21 cellular contexts compared by ENCODE assay signal in genomic region chr2:9982248-9982647, GRCh38. TPM values are rescaled to one million over a fixed set of nuclear protein-coding genes. Genes with fewer than 3 reads are reported as not detected.
DNase-seq lines count a peak whose midpoint lies in the region; ATAC-seq and TF ChIP-seq lines count a peak whose summit lies in the region.
"Had no signal": no experiment of that assay in that cellular context is flagged by ENCODE, and none has a peak within 500 bp of the region (broad histone marks: within the 10 kb centered on the region; RNA-seq: fewer than 3 reads in every experiment).

No MANE protein-coding gene starts in this region.

- H3K4me1 ChIP-seq in right atrium auricular region (peaks cover 0 to 26% of the 10 kb centered on the region in 2 donors), right cardiac atrium (ENCODE audit: control insufficient read depth, insufficient read depth, low read length) (no peaks in the 10 kb centered on the region), HAP-1 (no peaks in the 10 kb centered on the region)

- TF ChIP-seq CTCF in right atrium auricular region (IDR thresholded peaks at IDR 0.05) (no peak), cardiac fibroblast (IDR thresholded peaks at IDR 0.05; ENCODE audit: low read depth, low read length) (no peak)

- no peaks in the 10 kb centered on the region for H3K9me3 Mint-ChIP-seq in immature natural killer cell
- H3K9me3 Mint-ChIP-seq: endodermal cell; naive thymus-derived CD8-positive, alpha-beta T cell had no signal

- H3K36me3 ChIP-seq in right atrium auricular region (no peaks in the 10 kb centered on the region), HAP-1 (replicated peaks) (no peaks in the 10 kb centered on the region; the same call in none of the 2 replicates)
- H3K36me3 ChIP-seq: upper lobe of right lung had no signal

- H3K27me3 ChIP-seq in right atrium auricular region (no peaks in the 10 kb centered on the region), right cardiac atrium (ENCODE audit: control insufficient read depth, insufficient read depth) (no peaks in the 10 kb centered on the region), HAP-1 (ENCODE audit: low read depth) (no peaks in the 10 kb centered on the region)
- H3K27me3 ChIP-seq: upper lobe of right lung had no signal

- H3K27ac Mint-ChIP-seq in immature natural killer cell, result no peak overlapping the region
- H3K27ac Mint-ChIP-seq: activated CD8-positive, alpha-beta memory T cell treated with anti-CD3 and anti-CD28 coated beads, Interleukin-2, amount 10 ng/mL, durations not matched to agents 7 days and 5 days; endodermal cell; naive thymus-derived CD8-positive, alpha-beta T cell had no signal

- no peak for DNase-seq in Right ventricle myocardium superior
- DNase-seq in right atrium auricular region (ENCODE audit: low spot score), result no peak
- peak; percentile 86 to 93 for DNase-seq in cardiac fibroblast (ENCODE audit: low read depth in 2 of 2)
- no peak for DNase-seq in right cardiac atrium
- DNase-seq in activated effector memory CD4-positive, alpha-beta T cell treated with Interleukin-2 at 50 U/mL for 16 hours, result no peak
- DNase-seq in immature natural killer cell, result no peak
- DNase-seq in activated T-cell treated with anti-CD3 and anti-CD28 coated beads for 4 hours, result no peak
- no peak for DNase-seq in HAP-1 (ENCODE audit: low spot score in 2 of 2)
- DNase-seq: activated CD8-positive, alpha-beta memory T cell treated with anti-CD3 and anti-CD28 coated beads, Interleukin-2, amount 10 ng/mL, durations not matched to agents 7 days and 5 days; activated naive CD4-positive, alpha-beta T cell treated with Interleukin-2 at 50 U/mL for 16 hours; DMS 273 treated with DMSO at 0.1 percent for 48 hours; hypothalamus; KBM-7; naive thymus-derived CD8-positive, alpha-beta T cell; NCI-H1436 treated with DMSO at 0.1 percent for 48 hours; NCI-H446; stimulated activated CD8-positive, alpha-beta memory T cell treated with anti-CD3 and anti-CD28 coated beads, Interleukin-4, amount 100 ng/mL, for 48 hours; upper lobe of right lung; WERI-Rb-1 had no signal

- H3K9me3 ChIP-seq in right atrium auricular region (no peaks in the 10 kb centered on the region), right cardiac atrium (ENCODE audit: control insufficient read depth, low read length) (no peaks in the 10 kb centered on the region), HAP-1 (no peaks in the 10 kb centered on the region)
- H3K9me3 ChIP-seq: upper lobe of right lung had no signal

- H3K27me3 Mint-ChIP-seq in immature natural killer cell (ENCODE audit: low read depth in 3 of 3), result peaks cover 2 to 7% (median 3%) of the 10 kb centered on the region in 3 donors

- intact Hi-C loops in Right ventricle myocardium superior (cut with DNase I) (loop anchor here (5.0 kb wide), 1 partner anchor 65 kb away; no protein-coding TSS in a partner anchor), right cardiac atrium (cut with DNase I) (loop anchor here in 2 of 4 donors (5.0 to 10.0 kb wide), 2 partner anchors 65 to 73 kb away; no protein-coding TSS in a partner anchor)

- H3K4me1 Mint-ChIP-seq in immature natural killer cell, result peaks cover 4 to 16% of the 10 kb centered on the region in 2 donors
- H3K4me1 Mint-ChIP-seq: endodermal cell had no signal

- in situ Hi-C loops in HAP-1 (cut with MboI; ENCODE audit: low sequenced_read_pairs), result no loop called here

- H3K36me3 Mint-ChIP-seq in immature natural killer cell, result no peaks in the 10 kb centered on the region
- H3K36me3 Mint-ChIP-seq: naive thymus-derived CD8-positive, alpha-beta T cell had no signal

- no peak overlapping the region for H3K4me3 Mint-ChIP-seq in immature natural killer cell
- H3K4me3 Mint-ChIP-seq: activated CD8-positive, alpha-beta memory T cell treated with anti-CD3 and anti-CD28 coated beads, Interleukin-2, amount 10 ng/mL, durations not matched to agents 7 days and 5 days; endodermal cell; naive thymus-derived CD8-positive, alpha-beta T cell had no signal

- peak; percentile 71 for ATAC-seq in Right ventricle myocardium superior (ENCODE audit: poor library complexity)
- peak; percentile 58 to 82 for ATAC-seq in right cardiac atrium
- ATAC-seq: activated CD8-positive, alpha-beta memory T cell treated with anti-CD3 and anti-CD28 coated beads, Interleukin-2, amount 10 ng/mL, durations not matched to agents 7 days and 5 days; left lobe of liver; naive thymus-derived CD8-positive, alpha-beta T cell; upper lobe of right lung had no signal

- 53% methylated on average over 8 of the region's 8 CpGs for WGBS in right cardiac atrium

- H3K27ac ChIP-seq in right atrium auricular region (no peak overlapping the region), right cardiac atrium (ENCODE audit: low read length) (no peak overlapping the region)
- H3K27ac ChIP-seq: upper lobe of right lung, WERI-Rb-1 had no signal

- H3K4me3 ChIP-seq in right atrium auricular region, result no peak overlapping the region
- no peak overlapping the region for H3K4me3 ChIP-seq in cardiac fibroblast (replicated peaks in 1 of 2; ENCODE audit: low read depth in 2 of 2, low read length in 2 of 2)
- no peak overlapping the region for H3K4me3 ChIP-seq in right cardiac atrium (ENCODE audit: low read length)
- no peak overlapping the region for H3K4me3 ChIP-seq in HAP-1
- H3K4me3 ChIP-seq: upper lobe of right lung had no signal

RNA-seq across cellular contexts. Expression of gene GRHL1, which starts 30.8 kb away (rescaled TPM):
- total RNA-seq in Right ventricle myocardium superior (1.0 TPM), right atrium auricular region (1 to 10 TPM; 1.3 to 3.2 TPM), right cardiac atrium (1 to 10 TPM; 2.5 to 5.7 (median 2.7) TPM)
- polyA plus RNA-seq in right cardiac atrium (0.81 TPM), immature natural killer cell (1 to 10 TPM in 1 of 3 donors, under 1 TPM in 2; 0.52 to 1.9 (median 0.73) TPM)

Comparison
In these comparisons a context has a peak if more than half of its experiments do, and no peak if none do; other contexts are left out.
1. DNase-seq: peak in cardiac fibroblast (2 of 2); none in Right ventricle myocardium superior (single experiment), right atrium auricular region (single experiment), right cardiac atrium (0 of 3), activated effector memory CD4-positive, alpha-beta T cell treated with Interleukin-2 at 50 U/mL for 16 hours (single experiment), immature natural killer cell (0 of 3), activated T-cell treated with anti-CD3 and anti-CD28 coated beads for 4 hours (single experiment) and HAP-1 (0 of 2).